Comparison of ENCODE assay signal across 8 cellular contexts in the genomic region with DNA sequence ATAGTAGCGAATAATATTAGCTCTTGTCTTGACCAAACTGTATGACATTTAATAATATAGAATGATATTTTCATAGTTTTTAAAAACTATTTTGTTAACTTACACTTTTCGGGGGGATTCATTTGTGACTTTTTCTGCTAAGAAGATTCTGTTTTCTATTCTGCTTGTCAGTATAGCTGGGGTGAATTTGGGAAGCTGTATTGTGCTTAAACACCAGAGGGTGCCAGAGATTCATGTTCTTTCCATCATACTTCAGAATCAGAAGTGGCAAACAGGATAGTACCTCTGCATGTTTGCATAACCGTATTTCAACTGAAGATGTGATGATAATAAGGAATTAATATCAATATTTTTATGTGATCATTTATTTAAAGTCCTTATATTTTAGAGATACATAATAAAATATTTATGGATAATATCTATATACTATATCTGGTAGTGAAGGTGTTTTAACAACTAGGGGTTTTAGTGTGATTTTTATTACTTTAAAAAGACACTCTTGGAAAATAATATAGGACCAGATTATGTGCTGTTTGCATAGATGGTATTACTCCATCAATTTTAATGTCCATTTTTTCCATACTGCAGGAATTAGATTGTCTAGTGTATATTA.
DNase-seq lines count a peak whose midpoint lies in the region; ATAC-seq, FAIRE-seq and TF ChIP-seq lines count a peak whose summit lies in the region.

No MANE protein-coding gene starts in this region.

- no peak overlapping the region for H3K27ac ChIP-seq in IMR-90 (ENCODE audit: insufficient read depth, low read length)

- TF ChIP-seq POLR2A in IMR-90 (IDR thresholded peaks at IDR 0.05; ENCODE audit: low read depth, low read length): no peak

- H3K4me1 ChIP-seq in IMR-90 (ENCODE audit: control insufficient read depth, insufficient read depth, low read length): no peaks in the 10 kb centered on the region

- H3K79me1 ChIP-seq in IMR-90 (ENCODE audit: low read depth in 1 of 2, low read length in 2 of 2): no peaks in the 10 kb centered on the region

- H2BK120ac ChIP-seq in IMR-90 (ENCODE audit: low read depth, low read length): no peak overlapping the region

- no peaks in the 10 kb centered on the region for H3K36me3 ChIP-seq in IMR-90 (ENCODE audit: control insufficient read depth, insufficient read depth, low read length)

- H2AK9ac ChIP-seq in IMR-90 (replicated peaks; ENCODE audit: low read depth, low read length, poor library complexity): no peak overlapping the region

- no peak overlapping the region for H2BK5ac ChIP-seq in IMR-90 (ENCODE audit: low read depth, low read length, poor library complexity, severe bottlenecking)

- H3K4me3 ChIP-seq in IMR-90 (ENCODE audit: insufficient read depth, low read depth, low read length): no peak overlapping the region

- H4K20me1 ChIP-seq in IMR-90 (ENCODE audit: insufficient read depth, low read length): no peaks in the 10 kb centered on the region

- in situ Hi-C loops in Caki2 (cut with HindIII; ENCODE audit: low pct_unique_long_range_greater_than_20kb, low sequenced_read_pairs) (no loop called here), IMR-90 (cut with MboI; ENCODE audit: low sequenced_read_pairs) (loop anchor here (10.0 kb wide), 1 partner anchor 1288 kb away; no protein-coding TSS in a partner anchor)

- intact Hi-C loops in IMR-90 (cut with micrococcal nuclease): loop anchor here (1.0 to 5.0 kb wide), 3 partner anchors 240 to 695 kb away; a partner anchor contains a TSS

- no peak overlapping the region for H4K91ac ChIP-seq in IMR-90 (ENCODE audit: insufficient read depth, low read depth, low read length)

- no peak overlapping the region for H4K8ac ChIP-seq in IMR-90 (ENCODE audit: low read depth in 2 of 2, low read length in 2 of 2)

- no peaks in the 10 kb centered on the region for H3K27me3 ChIP-seq in IMR-90 (ENCODE audit: control insufficient read depth, insufficient read depth, low read length)

- CTCF ChIA-PET in IMR-90 (lab: Yijun Ruan, JAX): interaction anchor here (0.6 to 1.4 kb wide), 2 partner anchors 76 to 85 kb away, joined by 4 to 5 read pairs; no protein-coding TSS in a partner anchor

- no peak overlapping the region for H3K18ac ChIP-seq in IMR-90 (ENCODE audit: low read depth, low read length)

- no peak overlapping the region for H4K5ac ChIP-seq in IMR-90 (ENCODE audit: low read depth, low read length)

- peak; percentile 13 for DNase-seq in Caki2 (ENCODE audit: low read depth)
- peak; percentile 6 for DNase-seq in GM19240 (ENCODE audit: insufficient read length, low spot score)
- peak; percentile 63 for DNase-seq in IMR-90
- peak; percentile 83 for DNase-seq in OCI-M1 (lab: John Stamatoyannopoulos, UW)
- DNase-seq in myocyte (ENCODE audit: low read depth): peak; percentile 67
- no peak for DNase-seq in stimulated activated CD4-positive, alpha-beta T cell treated with anti-CD3 and anti-CD28 coated beads, Interleukin-1b, Interleukin-23, amount 100 ng/mL, for 48 hours

- no peak overlapping the region for H3K4ac ChIP-seq in IMR-90 (ENCODE audit: low read depth, low read length)

- FAIRE-seq in endometrium (lab: Jason Lieb, UNC): peak; percentile 84

- peak; percentile 79 for TF ChIP-seq CTCF in IMR-90 (conservative IDR thresholded peaks at IDR 0.05; ENCODE audit: low read depth, low read length)

- POLR2A ChIA-PET in IMR-90 (lab: Charles Lee; ENCODE audit: unreplicated experiment): no interaction called here

- no peak overlapping the region for H2AK5ac ChIP-seq in IMR-90 (ENCODE audit: low read depth, low read length)

- no peak overlapping the region for H2BK20ac ChIP-seq in IMR-90 (ENCODE audit: low read depth, low read length)

- WGBS in IMR-90 (ENCODE audit: extremely low coverage in 2 of 2, insufficient read length in 1 of 2), 2 experiments: no CpG with 5 or more reads among the region's 3 CpGs

- H3K56ac ChIP-seq in IMR-90 (ENCODE audit: extremely low read depth, insufficient read depth, low read length): no peak overlapping the region

- H2AFZ ChIP-seq in IMR-90 (replicated peaks; ENCODE audit: low read length, poor library complexity): no peak overlapping the region

- no peak overlapping the region for H3K14ac ChIP-seq in IMR-90 (replicated peaks; ENCODE audit: low read depth, low read length)

- no peak overlapping the region for H3K9ac ChIP-seq in IMR-90 (ENCODE audit: low read depth, low read length)

- no TSS peak for BruUV-seq in IMR-90 (replicated peaks; lab: Mats Ljungman, UMichigan)

- H3K4me2 ChIP-seq in IMR-90 (ENCODE audit: low read depth, low read length): no peak overlapping the region

- TF ChIP-seq RAD21 in IMR-90 (IDR thresholded peaks at IDR 0.05; ENCODE audit: low read length): peak; percentile 79

- H2BK15ac ChIP-seq in IMR-90 (ENCODE audit: low read depth, low read length): no peak overlapping the region

- H3K9me1 ChIP-seq in IMR-90 (ENCODE audit: insufficient read depth, low read length): no peaks in the 10 kb centered on the region

- H3K9me3 ChIP-seq in IMR-90 (ENCODE audit: control insufficient read depth, insufficient read depth, low read length): no peaks in the 10 kb centered on the region

- dilution Hi-C loops in IMR-90 (cut with HindIII; ENCODE audit: low sequenced_read_pairs, unreplicated experiment): no loop called here

- no peak overlapping the region for H3K23ac ChIP-seq in IMR-90 (ENCODE audit: low read depth, low read length)

- ATAC-seq in IMR-90 (ENCODE audit: low read depth) (peak; percentile 90), GM18520 (IDR thresholded peaks at IDR 0.05; ENCODE audit: unreplicated experiment) (no peak)

TF ChIP-seq in IMR-90, 13 proteins besides CTCF, POLR2A, EP300 and RAD21:
- TF ChIP-seq, protein P1, sequence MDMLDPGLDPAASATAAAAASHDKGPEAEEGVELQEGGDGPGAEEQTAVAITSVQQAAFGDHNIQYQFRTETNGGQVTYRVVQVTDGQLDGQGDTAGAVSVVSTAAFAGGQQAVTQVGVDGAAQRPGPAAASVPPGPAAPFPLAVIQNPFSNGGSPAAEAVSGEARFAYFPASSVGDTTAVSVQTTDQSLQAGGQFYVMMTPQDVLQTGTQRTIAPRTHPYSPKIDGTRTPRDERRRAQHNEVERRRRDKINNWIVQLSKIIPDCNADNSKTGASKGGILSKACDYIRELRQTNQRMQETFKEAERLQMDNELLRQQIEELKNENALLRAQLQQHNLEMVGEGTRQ (IDR thresholded peaks at IDR 0.05; ENCODE audit: low read depth, low read length): no peak
- peak; percentile 73 for TF ChIP-seq SMC3 (IDR thresholded peaks at IDR 0.05; ENCODE audit: low read depth, low read length)
TF ChIP-seq in IMR-90: peak in this region for 1.
